20 cellular contexts compared by ENCODE assay signal in the genomic region with DNA sequence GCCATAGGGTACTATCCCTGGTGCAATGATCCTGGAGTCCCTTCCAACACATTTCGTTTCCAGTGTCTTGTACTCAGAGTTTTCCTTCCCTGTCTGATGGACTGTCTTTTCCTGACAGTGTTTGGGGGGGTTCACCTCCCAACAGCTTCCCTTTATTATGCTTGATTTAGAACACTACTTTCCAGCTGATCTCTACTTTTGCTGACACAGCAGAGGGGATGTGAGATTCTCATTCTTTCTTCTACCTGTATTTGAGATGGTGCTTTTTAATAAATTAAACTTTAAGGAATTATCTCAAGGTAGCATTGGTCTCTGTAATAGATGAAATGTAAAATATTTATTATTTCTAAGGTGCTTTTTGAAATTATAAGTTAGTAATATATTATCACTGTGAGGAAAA. TPM values are rescaled to one million over a fixed set of nuclear protein-coding genes. Genes with fewer than 3 reads are reported as not detected.
DNase-seq lines count a peak whose midpoint lies in the region; ATAC-seq, FAIRE-seq and TF ChIP-seq lines count a peak whose summit lies in the region.
"Had no signal": no experiment of that assay in that cellular context is flagged by ENCODE, and none has a peak within 500 bp of the region (broad histone marks: within the 10 kb centered on the region; RNA-seq: fewer than 3 reads in every experiment).

No MANE protein-coding gene starts in this region.

- no peak for TF ChIP-seq CTCF in A549 (IDR thresholded peaks at IDR 0.05)
- TF ChIP-seq CTCF in K562 (IDR thresholded peaks at IDR 0.05 in 2 of 3, conservative IDR thresholded peaks at IDR 0.05 in 1 of 3; ENCODE audit: insufficient read depth in 2 of 3, low read depth in 1 of 3, low read length in 3 of 3), result no peak

- no peak for DNase-seq in A549 (ENCODE audit: low read depth in 1 of 2, low spot score in 1 of 2)
- DNase-seq in GM12891 (ENCODE audit: insufficient read length, low spot score), result no peak
- no peak for DNase-seq in K562 (ENCODE audit: extremely low read depth in 1 of 4, low spot score in 3 of 4)
- no peak for DNase-seq in dedifferentiated amniotic fluid mesenchymal stem cell (ENCODE audit: extremely low spot score)
- no peak for DNase-seq in activated T-cell treated with anti-CD3 and anti-CD28 coated beads, Interleukin-2, amount 50 U/mL, for 4 hours
- DNase-seq: 8988T; AML-193; Caco-2; Calu3; CD4-positive, alpha-beta T cell; CD8-positive, alpha-beta T cell; DMS79 treated with DMSO at 0.1 percent for 48 hours; GF-D8 had no signal

- H2AFZ ChIP-seq in K562 (ENCODE audit: low read depth, low read length), result no peak overlapping the region

- H3K4me3 Mint-ChIP-seq in activated T-cell treated with anti-CD3 and anti-CD28 coated beads, Interleukin-2, amount 50 U/mL, for 4 hours, result no peak overlapping the region
- H3K4me3 Mint-ChIP-seq: B cell; CD4-positive, alpha-beta T cell; CD8-positive, alpha-beta T cell had no signal

- H3K36me3 ChIP-seq in K562 (ENCODE audit: control insufficient read depth, insufficient read depth, low read length), result peaks cover 12% of the 10 kb centered on the region

- H3K4me3 ChIP-seq in A549 (no peak overlapping the region), K562 (no peak overlapping the region)
- H3K4me3 ChIP-seq: BLaER1 treated with 17β-estradiol and CSF1 and Interleukin-3, amounts not matched to agents 10 nM and 100 nM had no signal

- no peaks in the 10 kb centered on the region for H4K20me1 ChIP-seq in K562 (replicated peaks; ENCODE audit: control insufficient read depth, insufficient read depth, low read length)

- 78% methylated on average over 1 of the region's 1 CpG for WGBS in A549 (ENCODE audit: missing lambda C conversion rate)
- 20% methylated on average over 1 of the region's 1 CpG for WGBS in K562 (ENCODE audit: insufficient coverage, low coverage, missing lambda C conversion rate)

- H3K27me3 ChIP-seq in K562 (ENCODE audit: control insufficient read depth in 2 of 2, insufficient read depth in 2 of 2, low read length in 2 of 2), result no peaks in the 10 kb centered on the region
- H3K27me3 ChIP-seq: BLaER1 treated with 17β-estradiol and CSF1 and Interleukin-3, amounts not matched to agents 10 nM and 100 nM had no signal

- no peak for ATAC-seq in A549
- ATAC-seq in K562, result no peak
- ATAC-seq in GM19455 (IDR thresholded peaks at IDR 0.05; ENCODE audit: unreplicated experiment), result no peak
- no peak for ATAC-seq in activated T-cell treated with anti-CD3 and anti-CD28 coated beads, Interleukin-2, amount 50 U/mL, for 4 hours
- ATAC-seq: CD8-positive, alpha-beta T cell had no signal

- H3K27ac ChIP-seq in A549, result no peak overlapping the region
- H3K27ac ChIP-seq in K562 (ENCODE audit: extremely low read depth, low read depth, low read length), result no peak overlapping the region
- H3K27ac ChIP-seq: BLaER1 treated with 17β-estradiol and CSF1 and Interleukin-3, amounts not matched to agents 10 nM and 100 nM; C4-2B had no signal

- TF ChIP-seq POLR2A in A549 (IDR thresholded peaks at IDR 0.05; ENCODE audit: low read length) (no peak), GM12891 (IDR thresholded peaks at IDR 0.05; ENCODE audit: low read depth, low read length) (no peak), K562 (conservative IDR thresholded peaks at IDR 0.05) (no peak)

- no TSS peak for BruUV-seq in K562 (replicated peaks; lab: Mats Ljungman, UMichigan)

- H3K9me3 ChIP-seq in A549, result no peaks in the 10 kb centered on the region
- H3K9me3 ChIP-seq in K562 (replicated peaks; ENCODE audit: control insufficient read depth, insufficient read depth, low read depth, low read length), result peaks cover 2% of the 10 kb centered on the region
- H3K9me3 ChIP-seq: Caco-2 had no signal

- peaks cover 5% of the 10 kb centered on the region; the same call in 2 of the 3 replicates for H3K79me2 ChIP-seq in K562 (ENCODE audit: control insufficient read depth, insufficient read depth, low read length)

- H3K27me3 Mint-ChIP-seq in activated T-cell treated with anti-CD3 and anti-CD28 coated beads, Interleukin-2, amount 50 U/mL, for 4 hours (ENCODE audit: low read depth), result no peaks in the 10 kb centered on the region
- H3K27me3 Mint-ChIP-seq: B cell; CD4-positive, alpha-beta T cell had no signal

- CTCF ChIA-PET in A549 (lab: Yijun Ruan, JAX) (no interaction called here), K562 (lab: Yijun Ruan, JAX; ENCODE audit: low intra/inter-chr PET ratio) (no interaction called here)

- H3K4me1 Mint-ChIP-seq in activated T-cell treated with anti-CD3 and anti-CD28 coated beads, Interleukin-2, amount 50 U/mL, for 4 hours (ENCODE audit: low read depth), result no peaks in the 10 kb centered on the region
- H3K4me1 Mint-ChIP-seq: B cell had no signal

- no peak for TF ChIP-seq RAD21 in A549 (conservative IDR thresholded peaks at IDR 0.05 in 1 of 2, IDR thresholded peaks at IDR 0.05 in 1 of 2)
- no peak for TF ChIP-seq RAD21 in K562 (CRISPR knock-in tag; conservative IDR thresholded peaks at IDR 0.05 in 1 of 2, IDR thresholded peaks at IDR 0.05 in 1 of 2)

- H3K9me3 Mint-ChIP-seq in activated T-cell treated with anti-CD3 and anti-CD28 coated beads, Interleukin-2, amount 50 U/mL, for 4 hours, result peaks cover 4% of the 10 kb centered on the region

- peaks cover 26% of the 10 kb centered on the region for H3K36me3 Mint-ChIP-seq in activated T-cell treated with anti-CD3 and anti-CD28 coated beads, Interleukin-2, amount 50 U/mL, for 4 hours (ENCODE audit: insufficient read depth)

- H3K4me2 ChIP-seq in A549, result no peak overlapping the region
- H3K4me2 ChIP-seq in K562 (ENCODE audit: insufficient read depth, low read length), result no peak overlapping the region
- H3K4me2 ChIP-seq: BLaER1 treated with 17β-estradiol and CSF1 and Interleukin-3, amounts not matched to agents 10 nM and 100 nM had no signal

- H3K9ac ChIP-seq in K562 (ENCODE audit: insufficient read depth in 1 of 2, low read depth in 2 of 2, low read length in 2 of 2), result no peak overlapping the region
- H3K9ac ChIP-seq: BLaER1 treated with 17β-estradiol and CSF1 and Interleukin-3, amounts not matched to agents 10 nM and 100 nM had no signal

- no peak for TF ChIP-seq EP300 in A549 (IDR thresholded peaks at IDR 0.05)
- no peak for TF ChIP-seq EP300 in K562 (IDR thresholded peaks at IDR 0.05; ENCODE audit: low read length)

- H3K9me1 ChIP-seq in K562 (ENCODE audit: control insufficient read depth, insufficient read depth, low read length), result no peaks in the 10 kb centered on the region

- FAIRE-seq in A549 (lab: Jason Lieb, UNC) (no peak), GM12891 (lab: Jason Lieb, UNC) (peak; percentile 51), K562 (lab: Jason Lieb, UNC) (no peak)
- FAIRE-seq: D721Med, GM12892, GM18507 had no signal

- in situ Hi-C loops in K562 (cut with MboI), result no loop called here

- intact Hi-C loops in K562 (cut with micrococcal nuclease), result no loop called here

- POLR2A ChIA-PET in A549 (lab: Yijun Ruan, JAX) (no interaction called here), K562 (lab: Yijun Ruan, JAX) (interaction anchor here (0.9 to 2.4 kb wide), 2 partner anchors 10 to 13 kb away, joined by 3 to 10 read pairs; no protein-coding TSS in a partner anchor)

- no peaks in the 10 kb centered on the region for H3K4me1 ChIP-seq in A549
- H3K4me1 ChIP-seq in K562 (replicated peaks in 1 of 2; ENCODE audit: control insufficient read depth in 2 of 2, insufficient read depth in 2 of 2, low read length in 2 of 2), result no peaks in the 10 kb centered on the region
- H3K4me1 ChIP-seq: BLaER1 treated with 17β-estradiol and CSF1 and Interleukin-3, amounts not matched to agents 10 nM and 100 nM; Caco-2 had no signal

TF ChIP-seq in A549, 52 proteins besides CTCF, POLR2A, EP300 and RAD21:
- peak; percentile 74 for TF ChIP-seq MAFK (IDR thresholded peaks at IDR 0.05; ENCODE audit: partially characterized antibody)
- no peak for TF ChIP-seq RFX5 (IDR thresholded peaks at IDR 0.05)

TF ChIP-seq in GM12891, 5 proteins besides CTCF, POLR2A, EP300 and RAD21:
- TF ChIP-seq PAX5 (IDR thresholded peaks at IDR 0.05; ENCODE audit: insufficient read depth, low read length, severe bottlenecking), result no peak
- TF ChIP-seq SPI1 (IDR thresholded peaks at IDR 0.05; ENCODE audit: low read depth, low read length), result no peak

TF ChIP-seq in K562, 482 proteins besides CTCF, POLR2A, EP300 and RAD21:
- TF ChIP-seq FOXJ3 (CRISPR knock-in tag; IDR thresholded peaks at IDR 0.05), result no peak
- peak; percentile 79 for TF ChIP-seq C11orf30 (IDR thresholded peaks at IDR 0.05; ENCODE audit: low read depth)
- TF ChIP-seq MAFK (IDR thresholded peaks at IDR 0.05; ENCODE audit: low read length), result peak; percentile 70
- TF ChIP-seq ZNF316 (IDR thresholded peaks at IDR 0.05), result peak; percentile 87
- TF ChIP-seq MAFG (tag; conservative IDR thresholded peaks at IDR 0.05), result peak; percentile 76
- no peak for TF ChIP-seq BRD4 (IDR thresholded peaks at IDR 0.05)
- peak; percentile 75 for TF ChIP-seq MAFF (IDR thresholded peaks at IDR 0.05; ENCODE audit: low read length)

RNA-seq across cellular contexts. Expression of a gene that starts 41.0 kb away (rescaled TPM):
- 14.7 and 15.1 TPM in 2 replicates for polyA plus RNA-seq in A549 (2011; rRNA removed)
- 4.1 and 4.6 TPM in 2 replicates for polyA plus RNA-seq in A549 (2012; cell fraction: cytosol; rRNA removed)
- 3.2 and 5.0 TPM in 2 replicates for polyA plus RNA-seq in A549 (2012; cell fraction: nucleus; rRNA removed)
- 9.2 to 9.7 TPM (median 9.6 TPM) in 3 replicates for polyA plus RNA-seq in A549 (2017; fragmentation: RNase III; extraction: RNeasy Plus Mini Kit Qiagen cat#74134 plus additional on column Dnase treatment)
- 2.6 and 4.3 TPM in 2 replicates for polyA minus RNA-seq in A549 (2011; rRNA and poly(A)+ RNA removed)
- polyA plus RNA-seq in GM12891 (2012; ENCODE audit: low read depth, missing spikeins), result 6.6 TPM
- total RNA-seq in K562 (2011; cell fraction: chromatin; rRNA removed; ENCODE audit: low replicate concordance), result 19.7 and 45.4 TPM in 2 replicates
- 10.5 and 11.8 TPM in 2 replicates for total RNA-seq in K562 (2011; cell fraction: nucleolus; rRNA removed)
- total RNA-seq in K562 (2011; cell fraction: nucleoplasm; rRNA removed), result 29.5 and 65.9 TPM in 2 replicates
- 10.6 and 20.2 TPM in 2 replicates for total RNA-seq in K562 (2014; rRNA removed)
- total RNA-seq in K562 (2014; rRNA removed; fragmentation: Illumina TruSeq; extraction: Trizol), result 20.5 and 24.1 TPM in 2 replicates
- total RNA-seq in K562 (2015; rRNA removed; fragmentation: Illumina TruSeq; extraction: Trizol), result 14.6 and 16.1 TPM in 2 replicates
- 12.9 and 13.2 TPM in 2 replicates for total RNA-seq in K562 (2021)
- polyA plus RNA-seq in K562 (2011; rRNA removed), result 13.3 and 21.7 TPM in 2 replicates
- 3.8 and 6.1 TPM in 2 replicates for polyA plus RNA-seq in K562 (2011; cell fraction: cytosol; rRNA removed)
- 8.4 and 10.2 TPM in 2 replicates for polyA plus RNA-seq in K562 (2011; cell fraction: nucleus; rRNA removed)
- polyA plus RNA-seq in K562 (2012), result 10.3 and 11.7 TPM in 2 replicates
- polyA plus RNA-seq in K562 (2014; fragmentation: Illumina TruSeq; extraction: Trizol), result 8.8 and 10.9 TPM in 2 replicates
- 1 to 10 TPM; 3.5 to 3.7 TPM for polyA plus RNA-seq in K562 (2014; fragmentation: Nextera tagmentation; extraction: Ambion mirVana)
- 11.7 and 14.0 TPM in 2 replicates for polyA plus RNA-seq in K562 (2014; rRNA removed)
- 13.7 and 17.2 TPM in 2 replicates for polyA minus RNA-seq in K562 (2011; rRNA and poly(A)+ RNA removed)
- polyA minus RNA-seq in K562 (2011; cell fraction: cytosol; rRNA and poly(A)+ RNA removed), result 4.8 and 5.4 TPM in 2 replicates
- 11.8 and 15.4 TPM in 2 replicates for polyA minus RNA-seq in K562 (2011; cell fraction: nucleus; rRNA and poly(A)+ RNA removed)
- 10 to 100 TPM; 14.0 to 18.5 (median 16.9) TPM for total RNA-seq in activated T-cell treated with anti-CD3 and anti-CD28 coated beads, Interleukin-2, amount 50 U/mL, for 4 hours
